Comparison of ENCODE assay signal across 1 cellular context in genomic region chrX:23884427-23885024, GRCh38.
TF ChIP-seq lines count a peak whose summit lies in the region.

No MANE protein-coding gene starts in this region.

TF ChIP-seq in K562, 482 proteins besides CTCF, POLR2A, EP300 and RAD21 (continued from another document and continues in another):
- TF ChIP-seq ZNF512 (tag; IDR thresholded peaks at IDR 0.05) = no peak; the same call in 1 of the 2 replicates
- no peak for TF ChIP-seq PHF20 (IDR thresholded peaks at IDR 0.05; ENCODE audit: partially characterized antibody)
- TF ChIP-seq PRDM10 (IDR thresholded peaks at IDR 0.05; ENCODE audit: partially characterized antibody) = peak; percentile 33
- no peak for TF ChIP-seq HBP1 (CRISPR knock-in tag; IDR thresholded peaks at IDR 0.05)
- TF ChIP-seq SUPT5H (IDR thresholded peaks at IDR 0.05) = no peak
- TF ChIP-seq ZNF592 (IDR thresholded peaks at IDR 0.05) = peak; percentile 18; the same call in 1 of the 2 replicates
- peak; percentile 68 for TF ChIP-seq SMARCA4 (IDR thresholded peaks at IDR 0.05)
- TF ChIP-seq SAP30 (IDR thresholded peaks at IDR 0.05; ENCODE audit: borderline replicate concordance, insufficient read depth, low read depth, low read length, poor library complexity, severe bottlenecking) = no peak
- TF ChIP-seq ZBTB43 (CRISPR knock-in tag; IDR thresholded peaks at IDR 0.05) = no peak
- TF ChIP-seq GATAD2B (IDR thresholded peaks at IDR 0.05; ENCODE audit: borderline replicate concordance) = peak; percentile 32; the same call in 1 of the 2 replicates
- TF ChIP-seq ARNT (IDR thresholded peaks at IDR 0.05) = no peak
- TF ChIP-seq CBX5 (IDR thresholded peaks at IDR 0.05; ENCODE audit: borderline replicate concordance, low read depth) = no peak
- TF ChIP-seq FOXA3 (CRISPR knock-in tag; conservative IDR thresholded peaks at IDR 0.05 in 1 of 2, IDR thresholded peaks at IDR 0.05 in 1 of 2) = no peak
- TF ChIP-seq MAFG (tag; conservative IDR thresholded peaks at IDR 0.05) = peak; percentile 94
- TF ChIP-seq ZNF511 (CRISPR knock-in tag; IDR thresholded peaks at IDR 0.05) = no peak
- no peak for TF ChIP-seq PBX2 (CRISPR knock-in tag; IDR thresholded peaks at IDR 0.05; ENCODE audit: low read depth)
- TF ChIP-seq PBX2 (tag; conservative IDR thresholded peaks at IDR 0.05; ENCODE audit: low read depth) = peak; percentile 89
- TF ChIP-seq POLR3A (IDR thresholded peaks at IDR 0.05; ENCODE audit: borderline replicate concordance, extremely low read depth, insufficient read depth, insufficient read length) = no peak
- TF ChIP-seq BRD4 (IDR thresholded peaks at IDR 0.05) = no peak
- TF ChIP-seq NCOA1 (IDR thresholded peaks at IDR 0.05; ENCODE audit: low read depth) = no peak
- TF ChIP-seq MAFK (IDR thresholded peaks at IDR 0.05; ENCODE audit: low read length) = peak; percentile 85
- peak; percentile 18 to 66; a peak in 2 of 4 replicates for TF ChIP-seq KDM1A (IDR thresholded peaks at IDR 0.05)
- TF ChIP-seq MTF1 (CRISPR knock-in tag; IDR thresholded peaks at IDR 0.05; ENCODE audit: borderline replicate concordance) = no peak
- no peak for TF ChIP-seq ADNP (tag; IDR thresholded peaks at IDR 0.05)
- no peak for TF ChIP-seq EHMT2 (IDR thresholded peaks at IDR 0.05)
- TF ChIP-seq ZNF174 (CRISPR knock-in tag; IDR thresholded peaks at IDR 0.05) = no peak
- TF ChIP-seq ZEB2 (IDR thresholded peaks at IDR 0.05) = no peak
- no peak for TF ChIP-seq ZNF280B (CRISPR knock-in tag; IDR thresholded peaks at IDR 0.05)
- TF ChIP-seq TAL1 (IDR thresholded peaks at IDR 0.05) = no peak
- TF ChIP-seq ZNF766 (CRISPR knock-in tag; conservative IDR thresholded peaks at IDR 0.05) = 0 out of 2 replicates have a peak, but pooled peaks have one; percentile 53
- TF ChIP-seq FOXK2 (conservative IDR thresholded peaks at IDR 0.05 in 1 of 2, IDR thresholded peaks at IDR 0.05 in 1 of 2; ENCODE audit: low read depth in 2 of 2) = no peak
- no peak for TF ChIP-seq MEF2A (IDR thresholded peaks at IDR 0.05; ENCODE audit: control insufficient read depth, low read depth, low read length)
- no peak for TF ChIP-seq ZNF444 (CRISPR knock-in tag; IDR thresholded peaks at IDR 0.05)
- peak; percentile 97 for TF ChIP-seq ZNF316 (IDR thresholded peaks at IDR 0.05)
- TF ChIP-seq SMARCE1 (IDR thresholded peaks at IDR 0.05) = peak; percentile 52
- TF ChIP-seq SRF (CRISPR knock-in tag; IDR thresholded peaks at IDR 0.05) = no peak
- TF ChIP-seq YY1 (IDR thresholded peaks at IDR 0.05; ENCODE audit: borderline replicate concordance in 1 of 3, control insufficient read depth in 1 of 3, extremely low read depth in 1 of 3, insufficient read depth in 3 of 3, insufficient read length in 1 of 3, insufficient replicate concordance in 2 of 3, low read depth in 1 of 3, low read length in 2 of 3) = no peak
- no peak for TF ChIP-seq CUX1 (CRISPR knock-in tag; IDR thresholded peaks at IDR 0.05)
